Comparison of ENCODE assay signal across 20 cellular contexts in genomic region chr17:902463-902862, GRCh38.
DNase-seq lines count a peak whose midpoint lies in the region; TF ChIP-seq lines count a peak whose summit lies in the region.
"Had no signal": no experiment of that assay in that cellular context is flagged by ENCODE, and none has a peak within 500 bp of the region (broad histone marks: within the 10 kb centered on the region; RNA-seq: fewer than 3 reads in every experiment).

No MANE protein-coding gene starts in this region.

- peaks cover 2% of the 10 kb centered on the region for H3K27me3 Mint-ChIP-seq in HFFc6 (ENCODE audit: insufficient read depth)
- no peaks in the 10 kb centered on the region for H3K27me3 Mint-ChIP-seq in chondrocyte (ENCODE audit: low read depth)
- H3K27me3 Mint-ChIP-seq in CD8-positive, alpha-beta memory T cell, result peaks cover 23 to 57% of the 10 kb centered on the region in 2 donors

- no peak for TF ChIP-seq POLR2A in stomach (IDR thresholded peaks at IDR 0.05)

- H2BK12ac ChIP-seq in mesenchymal stem cell (ENCODE audit: low read length in 2 of 2), result peak overlapping the region; percentile 59 to 87

- H3K27me3 ChIP-seq in mesenchymal stem cell (ENCODE audit: control insufficient read depth in 1 of 2, insufficient read depth in 1 of 2, low read length in 2 of 2), result no peaks in the 10 kb centered on the region
- H3K27me3 ChIP-seq in stomach, result no peaks in the 10 kb centered on the region
- no peaks in the 10 kb centered on the region for H3K27me3 ChIP-seq in CD8-positive, alpha-beta memory T cell (ENCODE audit: insufficient read depth, low read length, poor library complexity, severe bottlenecking)

- H3K36me3 ChIP-seq in mesenchymal stem cell (ENCODE audit: control insufficient read depth in 1 of 2, insufficient read depth in 2 of 2, low read depth in 1 of 2, low read length in 2 of 2), result peaks cover 0 to 7% of the 10 kb centered on the region in 2 experiments
- H3K36me3 ChIP-seq in stomach, result no peaks in the 10 kb centered on the region
- H3K36me3 ChIP-seq in CD8-positive, alpha-beta memory T cell (ENCODE audit: insufficient read depth, low read length), result no peaks in the 10 kb centered on the region
- H3K36me3 ChIP-seq: spleen had no signal

- no peak overlapping the region for H2BK5ac ChIP-seq in mesenchymal stem cell (ENCODE audit: low read depth, low read length, poor library complexity, severe bottlenecking)

- H3K9me3 ChIP-seq in mesenchymal stem cell (ENCODE audit: control insufficient read depth, low read length) (no peaks in the 10 kb centered on the region), stomach (no peaks in the 10 kb centered on the region)
- no peaks in the 10 kb centered on the region for H3K9me3 ChIP-seq in CD8-positive, alpha-beta memory T cell (ENCODE audit: low read length)
- H3K9me3 ChIP-seq: spleen had no signal

- H3K36me3 Mint-ChIP-seq in HFFc6 (ENCODE audit: low read depth) (0 out of 2 replicates have a peak, but pooled peaks cover 6% of the 10 kb centered on the region), chondrocyte (ENCODE audit: low read depth) (no peaks in the 10 kb centered on the region)
- no peaks in the 10 kb centered on the region for H3K36me3 Mint-ChIP-seq in CD8-positive, alpha-beta memory T cell
- H3K36me3 Mint-ChIP-seq: activated naive CD8-positive, alpha-beta T cell; natural killer cell treated with Interleukin-12 subunit alpha and Interleukin-12 subunit beta and Interleukin-15 and Interleukin-18, amount 100 ng/mL, for 72 hours had no signal

- DNase-seq in HFFc6 (no peak), chondrocyte (ENCODE audit: low spot score) (no peak), mesenchymal stem cell (no peak), stomach (no peak), putamen (ENCODE audit: low spot score) (no peak), T-helper 9 cell (no peak)
- DNase-seq in CD8-positive, alpha-beta memory T cell, result no peak
- DNase-seq: foreskin fibroblast; mesendoderm; NCI-H146; NCI-H2171; NCI-H526; RPMI8226; spleen; stimulated activated CD4-positive, alpha-beta T cell treated with anti-CD3 and anti-CD28 coated beads, Interleukin-4, amount 100 ng/mL, for 24 hours; stimulated activated naive CD8-positive, alpha-beta T cell treated with anti-CD3 and anti-CD28 coated beads, Interleukin-15, amount 100 ng/mL, for 72 hours had no signal

- H2BK120ac ChIP-seq in mesenchymal stem cell (ENCODE audit: low read depth, low read length), result peak overlapping the region; percentile 42

- H2AFZ ChIP-seq in mesenchymal stem cell (ENCODE audit: low read depth, low read length), result no peak overlapping the region

- H3K4me3 ChIP-seq in mesenchymal stem cell (ENCODE audit: insufficient read depth in 1 of 2, low read depth in 1 of 2, low read length in 2 of 2), result no peak overlapping the region
- H3K4me3 ChIP-seq in stomach, result no peak overlapping the region
- no peak overlapping the region for H3K4me3 ChIP-seq in CD8-positive, alpha-beta memory T cell (ENCODE audit: low read length)
- H3K4me3 ChIP-seq: spleen had no signal

- H2BK15ac ChIP-seq in mesenchymal stem cell (ENCODE audit: low read depth, poor library complexity, severe bottlenecking), result no peak overlapping the region

- peak overlapping the region; percentile 97 for H2AK5ac ChIP-seq in mesenchymal stem cell (ENCODE audit: low read length, severe bottlenecking)

- H3K4me1 Mint-ChIP-seq in HFFc6 (ENCODE audit: low read depth) (peaks cover 79% of the 10 kb centered on the region), chondrocyte (ENCODE audit: low read depth) (peaks cover 65% of the 10 kb centered on the region)
- H3K4me1 Mint-ChIP-seq in CD8-positive, alpha-beta memory T cell, result no peaks in the 10 kb centered on the region
- H3K4me1 Mint-ChIP-seq: stimulated activated naive CD8-positive, alpha-beta T cell treated with anti-CD3 and anti-CD28 coated beads, Interleukin-15, amount 100 ng/mL, for 72 hours had no signal

- peak overlapping the region in 1 of 2 experiments; percentile 50 for H3K14ac ChIP-seq in mesenchymal stem cell (ENCODE audit: low read length in 2 of 2)

- no peak for TF ChIP-seq EP300 in stomach (IDR thresholded peaks at IDR 0.05)

- CTCF ChIA-PET in CD8-positive, alpha-beta memory T cell (lab: Charles Lee), result no interaction called here

- H3K9me3 Mint-ChIP-seq in HFFc6 (no peaks in the 10 kb centered on the region), chondrocyte (ENCODE audit: low read depth) (no peaks in the 10 kb centered on the region)
- no peaks in the 10 kb centered on the region for H3K9me3 Mint-ChIP-seq in CD8-positive, alpha-beta memory T cell
- H3K9me3 Mint-ChIP-seq: activated T-helper 1 cell treated with anti-CD3 and anti-CD28 coated beads, Interleukin-12 subunit alpha, Interleukin-12 subunit beta, Interleukin-2, Interleukin-4 antibody, amounts not matched to agents 30 ng/mL and 10 ng/mL and 1 ng/mL, durations not matched to agents 14 hours and 24 hours and 36 hours; natural killer cell treated with Interleukin-12 subunit alpha and Interleukin-12 subunit beta and Interleukin-15 and Interleukin-18, amount 100 ng/mL, for 72 hours; stimulated activated naive CD8-positive, alpha-beta T cell treated with anti-CD3 and anti-CD28 coated beads, Interleukin-15, amount 100 ng/mL, for 72 hours had no signal

- TF ChIP-seq CTCF in HFFc6 (IDR thresholded peaks at IDR 0.05) (no peak), chondrocyte (IDR thresholded peaks at IDR 0.05) (no peak), stomach (IDR thresholded peaks at IDR 0.05) (no peak)

- intact Hi-C loops in stomach (cut with DNase I; ENCODE audit: low total_unique reads), result no loop called here

- WGBS in mesenchymal stem cell, result 90% methylated on average over 7 of the region's 8 CpGs
- 80 to 90% (median 87%) methylated on average over 7 to 8 of the region's 8 CpGs for WGBS in stomach, 5 donors

- POLR2A ChIA-PET in CD8-positive, alpha-beta memory T cell (lab: Charles Lee), result interaction anchor here (0.6 kb wide), 1 partner anchor 154 kb away, joined by 3 read pairs; no protein-coding TSS in a partner anchor

- H3K4ac ChIP-seq in mesenchymal stem cell (ENCODE audit: low read depth in 1 of 2, low read length in 2 of 2), result peak overlapping the region; percentile 30 to 60

- H3K4me1 ChIP-seq in mesenchymal stem cell (ENCODE audit: control insufficient read depth, insufficient read depth, low read depth, low read length) (peaks cover 31% of the 10 kb centered on the region), stomach (peaks cover 0 to 62% (median 19%) of the 10 kb centered on the region in 4 donors)
- H3K4me1 ChIP-seq in CD8-positive, alpha-beta memory T cell (ENCODE audit: insufficient read depth, low read length), result no peaks in the 10 kb centered on the region

- H3K79me1 ChIP-seq in mesenchymal stem cell (replicated peaks; ENCODE audit: low read length, poor library complexity, severe bottlenecking), result peaks cover 19% of the 10 kb centered on the region

- no peak overlapping the region for H3K4me2 ChIP-seq in mesenchymal stem cell (ENCODE audit: low read length, poor library complexity, severe bottlenecking)

- peak overlapping the region; percentile 49 for H4K8ac ChIP-seq in mesenchymal stem cell (ENCODE audit: low read length)

- no peak overlapping the region for H3K23ac ChIP-seq in mesenchymal stem cell (ENCODE audit: low read length in 2 of 2)

- peak overlapping the region; percentile 86 for H3K9ac ChIP-seq in mesenchymal stem cell (ENCODE audit: low read length)

- H3K18ac ChIP-seq in mesenchymal stem cell (ENCODE audit: low read depth in 1 of 2, low read length in 2 of 2), result peak overlapping the region; percentile 59 to 81

- peak overlapping the region; percentile 83; the same call in 1 of the 2 replicates for H3K27ac Mint-ChIP-seq in HFFc6
- H3K27ac Mint-ChIP-seq in chondrocyte (ENCODE audit: unreplicated experiment), result peak overlapping the region; percentile 94
- H3K27ac Mint-ChIP-seq in CD8-positive, alpha-beta memory T cell, result no peak overlapping the region
- H3K27ac Mint-ChIP-seq: activated naive CD8-positive, alpha-beta T cell; activated T-helper 1 cell treated with anti-CD3 and anti-CD28 coated beads, Interleukin-12 subunit alpha, Interleukin-12 subunit beta, Interleukin-2, Interleukin-4 antibody, amounts not matched to agents 30 ng/mL and 10 ng/mL and 1 ng/mL, durations not matched to agents 14 hours and 24 hours and 36 hours; natural killer cell treated with Interleukin-12 subunit alpha and Interleukin-12 subunit beta and Interleukin-15 and Interleukin-18, amount 100 ng/mL, for 72 hours had no signal

- H3K27ac ChIP-seq in mesenchymal stem cell (ENCODE audit: low read length, poor library complexity, severe bottlenecking) (no peak overlapping the region), stomach (peak overlapping the region in 4 of 5 donors; percentile 74 to 85 (median 77))
- H3K27ac ChIP-seq in CD8-positive, alpha-beta memory T cell (ENCODE audit: low read depth, low read length), result no peak overlapping the region
- H3K27ac ChIP-seq: HL-60 had no signal

- H4K91ac ChIP-seq in mesenchymal stem cell (ENCODE audit: low read length), result peak overlapping the region; percentile 57

- peak overlapping the region; percentile 28; the same call in 1 of the 2 replicates for H3K4me3 Mint-ChIP-seq in HFFc6
- no peak overlapping the region for H3K4me3 Mint-ChIP-seq in chondrocyte (ENCODE audit: unreplicated experiment)
- no peak overlapping the region for H3K4me3 Mint-ChIP-seq in CD8-positive, alpha-beta memory T cell
- H3K4me3 Mint-ChIP-seq: activated naive CD8-positive, alpha-beta T cell; activated T-helper 1 cell treated with anti-CD3 and anti-CD28 coated beads, Interleukin-12 subunit alpha, Interleukin-12 subunit beta, Interleukin-2, Interleukin-4 antibody, amounts not matched to agents 30 ng/mL and 10 ng/mL and 1 ng/mL, durations not matched to agents 14 hours and 24 hours and 36 hours; natural killer cell treated with Interleukin-12 subunit alpha and Interleukin-12 subunit beta and Interleukin-15 and Interleukin-18, amount 100 ng/mL, for 72 hours; stimulated activated naive CD8-positive, alpha-beta T cell treated with anti-CD3 and anti-CD28 coated beads, Interleukin-15, amount 100 ng/mL, for 72 hours had no signal

Comparison
In these comparisons a context has a peak if more than half of its experiments do, and no peak if none do; other contexts are left out.
1. H3K27ac Mint-ChIP-seq: peak in HFFc6 (single experiment) and chondrocyte (single experiment); none in CD8-positive, alpha-beta memory T cell (0 of 8).
2. H3K27ac ChIP-seq: peak in stomach (4 of 5); none in mesenchymal stem cell (single experiment) and CD8-positive, alpha-beta memory T cell (single experiment).